10 cellular contexts compared by ENCODE assay signal in genomic region chr10:101063162-101063525, GRCh38. TPM values are rescaled to one million over a fixed set of nuclear protein-coding genes. Genes with fewer than 3 reads are reported as not detected.
DNase-seq lines count a peak whose midpoint lies in the region; ATAC-seq and TF ChIP-seq lines count a peak whose summit lies in the region.
"Had no signal": no experiment of that assay in that cellular context is flagged by ENCODE, and none has a peak within 500 bp of the region (broad histone marks: within the 10 kb centered on the region; RNA-seq: fewer than 3 reads in every experiment).

No MANE protein-coding gene starts in this region.

- no peaks in the 10 kb centered on the region for H3K9me3 ChIP-seq in BLaER1 treated with 17β-estradiol and CSF1 and Interleukin-3, amounts not matched to agents 10 nM and 100 nM (replicated peaks in 1 of 11)
- H3K9me3 ChIP-seq in HUES6 (ENCODE audit: control insufficient read depth, insufficient read depth, low read depth, low read length): no peaks in the 10 kb centered on the region
- H3K9me3 ChIP-seq in osteoblast (ENCODE audit: low read depth, low read length): no peaks in the 10 kb centered on the region

- intact Hi-C loops in dendritic cell treated with granulocyte-macrophage colony-stimulating factor and Interleukin-4, amounts not matched to agents 40 ng/mL and 50 ng/mL, for 4 days (cut with micrococcal nuclease): no loop called here

- peak overlapping the region; percentile 62 to 79 (median 76); a peak in 19 of 20 replicates for H3K4me3 ChIP-seq in BLaER1 treated with 17β-estradiol and CSF1 and Interleukin-3, amounts not matched to agents 10 nM and 100 nM
- H3K4me3 ChIP-seq in HUES6 (ENCODE audit: low read depth, low read length): peak overlapping the region; percentile 85
- peak overlapping the region; percentile 85 for H3K4me3 ChIP-seq in osteoblast (ENCODE audit: insufficient read depth, low read length)

- peak overlapping the region; percentile 96 to 100 (median 98) for H3K4me2 ChIP-seq in BLaER1 treated with 17β-estradiol and CSF1 and Interleukin-3, amounts not matched to agents 10 nM and 100 nM
- H3K4me2 ChIP-seq in osteoblast (ENCODE audit: insufficient read depth, low read length): peak overlapping the region; percentile 98
- H3K4me2 ChIP-seq: KMS-11 had no signal

- H3K27ac Mint-ChIP-seq in dendritic cell treated with granulocyte-macrophage colony-stimulating factor and Interleukin-4, amounts not matched to agents 40 ng/mL and 50 ng/mL, for 4 days: peak overlapping the region; percentile 62
- H3K27ac Mint-ChIP-seq: stimulated activated naive CD8-positive, alpha-beta T cell treated with anti-CD3 and anti-CD28 coated beads, Interleukin-15, Interleukin-2, amounts not matched to agents 100 ng/mL and 50 ng/mL, for 24 hours had no signal

- peak overlapping the region; percentile 37 for H3K4me3 Mint-ChIP-seq in dendritic cell treated with granulocyte-macrophage colony-stimulating factor and Interleukin-4, amounts not matched to agents 40 ng/mL and 50 ng/mL, for 4 days

- peaks cover 61 to 83% (median 76%) of the 10 kb centered on the region in 10 experiments for H3K4me1 ChIP-seq in BLaER1 treated with 17β-estradiol and CSF1 and Interleukin-3, amounts not matched to agents 10 nM and 100 nM
- H3K4me1 ChIP-seq in HUES6 (ENCODE audit: control insufficient read depth, insufficient read depth, low read length) (peaks cover 34% of the 10 kb centered on the region), osteoblast (ENCODE audit: insufficient read depth, low read length) (peaks cover 44% of the 10 kb centered on the region)

- H3K27me3 ChIP-seq in BLaER1 treated with 17β-estradiol and CSF1 and Interleukin-3, amounts not matched to agents 10 nM and 100 nM: no peaks in the 10 kb centered on the region; a peak in 1 of 22 replicates
- H3K27me3 ChIP-seq in HUES6 (ENCODE audit: control insufficient read depth, insufficient read depth, low read length) (peaks cover 63% of the 10 kb centered on the region), osteoblast (ENCODE audit: insufficient read depth, low read length) (no peaks in the 10 kb centered on the region)

- H3K4me1 Mint-ChIP-seq in dendritic cell treated with granulocyte-macrophage colony-stimulating factor and Interleukin-4, amounts not matched to agents 40 ng/mL and 50 ng/mL, for 4 days (ENCODE audit: low read depth): peaks cover 80% of the 10 kb centered on the region

- no peaks in the 10 kb centered on the region for H3K9me3 Mint-ChIP-seq in dendritic cell treated with granulocyte-macrophage colony-stimulating factor and Interleukin-4, amounts not matched to agents 40 ng/mL and 50 ng/mL, for 4 days
- H3K9me3 Mint-ChIP-seq: stimulated activated naive CD8-positive, alpha-beta T cell treated with anti-CD3 and anti-CD28 coated beads, Interleukin-15, Interleukin-2, amounts not matched to agents 100 ng/mL and 50 ng/mL, for 24 hours had no signal

- no peak for ATAC-seq in HG03354 (IDR thresholded peaks at IDR 0.05; ENCODE audit: poor library complexity, severe bottlenecking, unreplicated experiment)

- no peak for TF ChIP-seq CTCF in osteoblast (IDR thresholded peaks at IDR 0.05; ENCODE audit: extremely low read depth, low read depth, low read length)

- peaks cover 0 to 10% (median 0%) of the 10 kb centered on the region in 11 experiments; a peak in 1 of 22 replicates for H4K20me1 ChIP-seq in BLaER1 treated with 17β-estradiol and CSF1 and Interleukin-3, amounts not matched to agents 10 nM and 100 nM
- H4K20me1 ChIP-seq in osteoblast (ENCODE audit: insufficient read depth, low read length): no peaks in the 10 kb centered on the region

- H3K27ac ChIP-seq in BLaER1 treated with 17β-estradiol and CSF1 and Interleukin-3, amounts not matched to agents 10 nM and 100 nM: peak overlapping the region; percentile 14 to 99 (median 98); a peak in 21 of 22 replicates
- H3K27ac ChIP-seq in HUES6 (ENCODE audit: low read depth, low read length): no peak overlapping the region
- H3K27ac ChIP-seq in osteoblast (ENCODE audit: low read depth, low read length): no peak overlapping the region
- H3K27ac ChIP-seq: KMS-11 had no signal

- H3K27me3 Mint-ChIP-seq in dendritic cell treated with granulocyte-macrophage colony-stimulating factor and Interleukin-4, amounts not matched to agents 40 ng/mL and 50 ng/mL, for 4 days: peaks cover 64% of the 10 kb centered on the region

- H3K36me3 ChIP-seq in BLaER1 treated with 17β-estradiol and CSF1 and Interleukin-3, amounts not matched to agents 10 nM and 100 nM: no peaks in the 10 kb centered on the region
- H3K36me3 ChIP-seq in HUES6 (ENCODE audit: control insufficient read depth, insufficient read depth, low read length) (no peaks in the 10 kb centered on the region), osteoblast (ENCODE audit: insufficient read depth, low read length) (peaks cover 2% of the 10 kb centered on the region)

- peak overlapping the region; percentile 92 to 99 (median 97) for H3K9ac ChIP-seq in BLaER1 treated with 17β-estradiol and CSF1 and Interleukin-3, amounts not matched to agents 10 nM and 100 nM
- H3K9ac ChIP-seq in HUES6 (ENCODE audit: low read length): no peak overlapping the region
- H3K9ac ChIP-seq: KMS-11 had no signal

- no peak overlapping the region for H2AFZ ChIP-seq in osteoblast (ENCODE audit: low read length)

- H3K36me3 Mint-ChIP-seq in dendritic cell treated with granulocyte-macrophage colony-stimulating factor and Interleukin-4, amounts not matched to agents 40 ng/mL and 50 ng/mL, for 4 days (ENCODE audit: low read depth): peaks cover 5% of the 10 kb centered on the region

- H3K79me2 ChIP-seq in osteoblast (ENCODE audit: insufficient read depth, low read length): peaks cover 15% of the 10 kb centered on the region

- DNase-seq in osteoblast (ENCODE audit: insufficient read length, low spot score, missing footprints) (peak; percentile 68), NOMO-1 treated with dmso at 0.1 percent for 144 hours (lab: John Stamatoyannopoulos, UW; ENCODE audit: unreplicated experiment) (no peak), H4 (ENCODE audit: low spot score) (no peak), NCI-H526 treated with DMSO at 0.1 percent for 48 hours (lab: John Stamatoyannopoulos, UW) (no peak)

RNA-seq across cellular contexts. Expression of gene KAZALD1, which starts 1.4 kb away (rescaled TPM):
- total RNA-seq in osteoblast: 26.4 and 30.1 TPM in 2 replicates
- total RNA-seq in H4 (2014; rRNA removed; shearing (Covaris generic)): 10.2 and 22.5 TPM in 2 replicates

RNA-seq across cellular contexts. Expression of gene SFXN3, which starts 32.1 kb away (rescaled TPM):
- total RNA-seq in osteoblast: 103 and 106 TPM in 2 replicates
- 35.7 and 35.8 TPM in 2 replicates for total RNA-seq in H4 (2014; rRNA removed; shearing (Covaris generic))

RNA-seq across cellular contexts. Expression of gene PDZD7, which starts 32.2 kb away (rescaled TPM):
- 0.72 and 1.2 TPM in 2 replicates for total RNA-seq in osteoblast
- total RNA-seq in H4 (2014; rRNA removed; shearing (Covaris generic)): 0.21 and 0.97 TPM in 2 replicates

Comparison
In these comparisons a context has a peak if more than half of its experiments do, and no peak if none do; other contexts are left out.
1. H3K27ac ChIP-seq: peak in BLaER1 treated with 17β-estradiol and CSF1 and Interleukin-3, amounts not matched to agents 10 nM and 100 nM (11 of 11); none in HUES6 (single experiment) and osteoblast (single experiment).
2. Peak in every context shown above with its lines, with median percentiles within 50 percentile points of each other: H3K4me3 ChIP-seq.